In the genomic region with DNA sequence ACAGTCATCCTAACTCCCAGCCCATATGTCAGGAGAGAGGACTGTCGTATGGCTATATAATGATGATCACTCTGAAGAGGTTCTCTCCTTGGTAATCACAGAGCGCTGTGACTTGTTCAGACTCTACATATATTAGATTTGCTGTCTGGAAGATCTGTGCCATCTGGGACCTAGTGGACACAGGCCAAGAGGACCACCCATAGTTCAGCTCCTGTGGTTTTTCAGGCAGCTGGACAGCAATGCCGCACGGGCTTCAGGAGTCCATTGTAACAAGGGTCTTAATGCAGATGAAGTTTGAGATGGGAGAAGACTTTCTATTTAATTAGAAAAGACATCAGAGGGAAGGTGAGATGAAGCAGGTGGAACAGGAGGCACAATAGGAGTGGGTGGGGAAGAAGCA, we compare ENCODE assay signal across 14 cellular contexts. TPM values are rescaled to one million over a fixed set of nuclear protein-coding genes. Genes with fewer than 3 reads are reported as not detected.
DNase-seq lines count a peak whose midpoint lies in the region; TF ChIP-seq lines count a peak whose summit lies in the region.
"Had no signal": no experiment of that assay in that cellular context is flagged by ENCODE, and none has a peak within 500 bp of the region (broad histone marks: within the 10 kb centered on the region; RNA-seq: fewer than 3 reads in every experiment).

No MANE protein-coding gene starts in this region.

- TF ChIP-seq CTCF in dorsolateral prefrontal cortex (IDR thresholded peaks at IDR 0.05 in 54 of 56, conservative IDR thresholded peaks at IDR 0.05 in 2 of 56; ENCODE audit: low read depth in 1 of 56, partially characterized antibody in 56 of 56) (no peak), A673 (conservative IDR thresholded peaks at IDR 0.05; ENCODE audit: low read depth, low read length) (no peak)

- intact Hi-C loops in dorsolateral prefrontal cortex (cut with DNase I) (no loop called here), A673 (cut with micrococcal nuclease; ENCODE audit: unreplicated experiment) (no loop called here)

- BruUV-seq in A673 (replicated peaks; lab: Mats Ljungman, UMichigan): no TSS peak

- peaks cover 0 to 3% (median 0%) of the 10 kb centered on the region in 45 donors for H3K27me3 ChIP-seq in dorsolateral prefrontal cortex
- no peaks in the 10 kb centered on the region for H3K27me3 ChIP-seq in A673 (replicated peaks; ENCODE audit: insufficient read depth, low read depth, low read length, poor library complexity)

- peak overlapping the region in 41 of 59 donors; percentile 2 to 79 (median 52) for H3K27ac ChIP-seq in dorsolateral prefrontal cortex
- no peak overlapping the region for H3K27ac ChIP-seq in A673 (ENCODE audit: low read depth, low read length, poor library complexity, severe bottlenecking)
- H3K27ac ChIP-seq: GM23248, HL-60 had no signal

- no peaks in the 10 kb centered on the region for H3K4me1 ChIP-seq in A673 (ENCODE audit: insufficient read depth, low read length, poor library complexity, severe bottlenecking)
- H3K4me1 ChIP-seq: Caco-2 had no signal

- CTCF ChIA-PET in A673 (lab: Charles Lee): no interaction called here

- H3K4me3 ChIP-seq in dorsolateral prefrontal cortex (no peak overlapping the region), A673 (ENCODE audit: low read depth, low read length, poor library complexity, severe bottlenecking) (no peak overlapping the region)
- H3K4me3 ChIP-seq: GM23248 had no signal

- H3K36me3 ChIP-seq in A673 (ENCODE audit: insufficient read depth, low read length, poor library complexity, severe bottlenecking): no peaks in the 10 kb centered on the region

- no peaks in the 10 kb centered on the region for H3K9me3 ChIP-seq in A673 (ENCODE audit: low read depth, low read length, poor library complexity, severe bottlenecking)
- H3K9me3 ChIP-seq: Caco-2 had no signal

- DNase-seq in NCI-H82 (lab: John Stamatoyannopoulos, UW) (peak; percentile 24), NCI-H82 treated with DMSO at 0.1 percent for 48 hours (lab: John Stamatoyannopoulos, UW; ENCODE audit: unreplicated experiment) (no peak), NCI-H524 (lab: John Stamatoyannopoulos, UW) (peak; percentile 79 to 94), dorsolateral prefrontal cortex (no peak), NOMO-1 treated with DMSO at 0.1 percent for 48 hours (lab: John Stamatoyannopoulos, UW; ENCODE audit: unreplicated experiment) (no peak), NCI-H2029 treated with DMSO at 0.1 percent for 48 hours (lab: John Stamatoyannopoulos, UW) (no peak), A673 (ENCODE audit: low spot score) (no peak)
- DNase-seq: 8988T; C1 segment of cervical spinal cord; Caco-2; CD8-positive, alpha-beta T cell; GM23248; KBM-7 had no signal

- POLR2A ChIA-PET in A673 (lab: Charles Lee; ENCODE audit: low non-redundant PET): no interaction called here

RNA-seq across cellular contexts. Expression of gene EPHA4, which starts 40.1 kb away (rescaled TPM):
- total RNA-seq in dorsolateral prefrontal cortex (100 to 1,000 TPM in 117 of 120 experiments, 10 to 100 TPM in 3; 61.1 to 341 (median 199) TPM), A673 (2021) (34.4 and 39.5 TPM in 2 replicates)

Comparison
In these comparisons a context has a peak if more than half of its experiments do, and no peak if none do; other contexts are left out.
1. DNase-seq: peak in NCI-H82 (single experiment) and NCI-H524 (2 of 2); none in NCI-H82 treated with DMSO at 0.1 percent for 48 hours (single experiment), dorsolateral prefrontal cortex (0 of 10), NOMO-1 treated with DMSO at 0.1 percent for 48 hours (single experiment), NCI-H2029 treated with DMSO at 0.1 percent for 48 hours (single experiment) and A673 (single experiment).